Comparison of ENCODE assay signal across 12 cellular contexts in the genomic region with DNA sequence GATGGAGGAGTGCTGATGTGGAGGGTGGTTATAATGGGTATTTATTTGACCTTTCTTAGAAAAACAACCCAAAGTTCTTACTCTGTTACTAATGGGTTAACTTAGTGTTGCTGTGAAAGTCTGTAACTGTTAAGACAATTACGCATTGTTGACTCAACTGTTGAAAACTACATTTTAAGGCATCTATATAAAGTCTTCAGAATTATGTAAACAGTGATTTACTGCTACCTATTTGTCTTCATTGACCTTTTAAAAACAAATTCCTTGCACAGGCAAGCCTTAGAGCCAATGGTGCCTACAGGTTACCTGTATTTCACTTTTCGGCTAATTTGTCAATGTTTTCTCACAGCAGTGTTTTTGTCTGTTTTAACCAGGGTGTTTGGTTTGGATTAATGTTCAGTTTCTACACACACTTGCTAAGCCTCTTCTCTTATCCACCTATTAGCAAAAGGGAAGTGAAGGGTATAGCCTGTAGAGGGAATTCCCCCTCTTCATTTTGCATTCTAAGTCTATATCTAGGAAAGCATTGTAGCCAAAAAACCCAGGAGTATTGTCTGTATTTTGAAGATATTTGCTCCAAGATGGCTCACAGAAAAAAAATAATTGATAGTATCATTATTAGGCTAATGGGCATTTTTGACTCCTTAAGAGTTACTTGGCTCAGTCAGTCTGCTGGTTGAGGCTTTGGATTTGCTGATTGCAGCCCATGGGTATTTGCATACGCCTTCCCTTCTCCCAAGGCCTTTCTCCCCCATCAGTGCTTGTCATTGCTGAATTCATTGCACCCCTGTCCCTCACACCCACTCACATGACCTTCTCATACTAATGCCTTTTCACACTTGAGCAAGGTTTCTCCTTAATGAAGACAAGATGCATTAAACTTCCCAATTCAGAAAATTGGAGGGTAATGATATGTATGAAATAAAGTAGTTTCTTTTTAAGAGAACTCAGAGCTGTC. TPM values are rescaled to one million over a fixed set of nuclear protein-coding genes. Genes with fewer than 3 reads are reported as not detected.
A peak's percentile ranks its signal among the peaks of the same experiment; 100 is the strongest.
DNase-seq lines count a peak whose midpoint lies in the region; ATAC-seq and TF ChIP-seq lines count a peak whose summit lies in the region.
"Had no signal": no experiment of that assay in that cellular context is flagged by ENCODE, and none has a peak within 500 bp of the region (broad histone marks: within the 10 kb centered on the region; RNA-seq: fewer than 3 reads in every experiment).

No MANE protein-coding gene starts in this region.

- H3K9me3 ChIP-seq in SK-N-MC (ENCODE audit: low read depth, low read length), result no peaks in the 10 kb centered on the region

- POLR2A ChIA-PET in GM10248 (lab: Yijun Ruan, JAX), result interaction anchor here (0.8 kb wide), 1 partner anchor 30 kb away, joined by 5 read pairs; a partner anchor contains a TSS

- CTCF ChIA-PET in GM10248 (lab: Yijun Ruan, JAX), result interaction anchor here (1.3 kb wide), 1 partner anchor 19 kb away, joined by 3 read pairs; no protein-coding TSS in a partner anchor

- H3K4me3 ChIP-seq in SK-N-MC (no peak overlapping the region), foreskin fibroblast (ENCODE audit: low read depth in 1 of 2, low read length in 2 of 2) (no peak overlapping the region)

- TF ChIP-seq CTCF in GM10248 (IDR thresholded peaks at IDR 0.05; ENCODE audit: control extremely low read depth, extremely low read depth, low read depth, missing control alignments), result no peak
- TF ChIP-seq CTCF in foreskin fibroblast (IDR thresholded peaks at IDR 0.05; ENCODE audit: low read depth, low read length), result no peak

- peak; percentile 34 for DNase-seq in GM10248 (ENCODE audit: extremely low spot score)
- no peak for DNase-seq in SK-N-MC (ENCODE audit: low read depth, low spot score)
- DNase-seq in NCI-H1092 (lab: John Stamatoyannopoulos, UW), result no peak
- DNase-seq in left colon, result no peak
- DNase-seq in foreskin fibroblast, result no peak
- DNase-seq in NCI-H526 treated with DMSO at 0.1 percent for 48 hours (lab: John Stamatoyannopoulos, UW), result no peak
- DNase-seq: Calu3; effector CD8-positive, alpha-beta T cell; NCI-H226; nucleus accumbens had no signal

- intact Hi-C loops in left colon (cut with DNase I, micrococcal nuclease), result no loop called here

- ATAC-seq in GM19452 (IDR thresholded peaks at IDR 0.05; ENCODE audit: unreplicated experiment) (peak; percentile 35), HG03025 (IDR thresholded peaks at IDR 0.05; ENCODE audit: low FRiP score, unreplicated experiment) (peak; percentile 44), left colon (no peak)

- peak overlapping the region; percentile 22; the same call in 1 of the 2 replicates for H3K27ac ChIP-seq in SK-N-MC

- H3K9ac ChIP-seq in SK-N-MC (ENCODE audit: insufficient read length), result no peak overlapping the region

- H3K36me3 ChIP-seq in SK-N-MC (ENCODE audit: insufficient read depth, low read length), result no peaks in the 10 kb centered on the region; the same call in 1 of the 2 replicates

RNA-seq across cellular contexts. Expression of a gene that starts 30.5 kb away (rescaled TPM):
- 10 to 100 TPM; 86.2 to 95.2 TPM for total RNA-seq in left colon
